Comparison of ENCODE assay signal across 8 cellular contexts in the genomic region with DNA sequence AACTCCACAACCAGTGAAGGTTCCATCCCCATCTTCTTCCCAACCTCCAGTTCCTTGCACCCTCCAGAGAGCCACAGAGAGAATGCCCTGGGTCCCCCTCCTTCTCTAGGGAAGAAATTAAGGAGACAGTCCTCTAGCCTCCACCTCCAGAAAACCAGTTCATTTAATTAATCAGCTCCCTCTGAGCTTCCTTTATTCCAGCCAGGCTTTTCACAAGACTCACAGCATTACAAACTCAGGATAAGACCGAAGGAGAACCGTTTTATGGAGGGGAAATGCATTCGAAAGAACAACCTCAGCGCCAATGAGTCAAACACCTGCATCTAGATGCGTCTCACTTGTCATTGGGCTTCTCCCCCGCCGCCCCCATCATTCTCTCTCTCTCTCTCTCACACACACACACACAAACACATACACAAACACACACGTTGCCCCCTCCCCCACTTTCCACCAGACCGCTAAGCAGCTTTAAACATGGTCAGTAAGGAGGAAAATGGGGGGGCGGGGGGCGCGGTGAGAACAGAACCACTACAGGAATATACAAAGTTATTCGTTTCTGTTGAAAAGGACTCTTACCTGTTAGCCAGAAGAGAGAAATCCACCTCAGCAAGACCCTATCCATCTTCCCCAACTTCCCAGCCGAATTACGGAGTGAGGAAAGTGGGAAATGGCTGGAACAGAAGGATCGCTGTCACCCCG. TPM values are rescaled to one million over a fixed set of nuclear protein-coding genes. Genes with fewer than 3 reads are reported as not detected.
DNase-seq lines count a peak whose midpoint lies in the region; ATAC-seq, FAIRE-seq and TF ChIP-seq lines count a peak whose summit lies in the region.

No MANE protein-coding gene starts in this region.

- H3K4me1 Mint-ChIP-seq in natural killer cell treated with Interleukin-12 subunit alpha and Interleukin-12 subunit beta and Interleukin-15 and Interleukin-18, amount 100 ng/mL, for 72 hours (ENCODE audit: low read depth in 2 of 2) = peaks cover 22 to 23% of the 10 kb centered on the region in 2 donors

- H3K4me3 ChIP-seq in SK-N-SH (ENCODE audit: low read depth in 2 of 2, low read length in 1 of 2) = peak overlapping the region; percentile 55 to 61
- peak overlapping the region; percentile 45 for H3K4me3 ChIP-seq in SJCRH30
- H3K4me3 ChIP-seq in choroid plexus epithelial cell (ENCODE audit: low read depth, low read length) = peak overlapping the region; percentile 46
- H3K4me3 ChIP-seq in thyroid gland (replicated peaks in 1 of 3) = peak overlapping the region in 1 of 3 donors; percentile 34

- no peaks in the 10 kb centered on the region for H3F3A ChIP-seq in SK-N-SH (replicated peaks; ENCODE audit: insufficient read depth)

- H3K27me3 Mint-ChIP-seq in natural killer cell treated with Interleukin-12 subunit alpha and Interleukin-12 subunit beta and Interleukin-15 and Interleukin-18, amount 100 ng/mL, for 72 hours = peaks cover 29 to 42% of the 10 kb centered on the region in 2 donors

- no peaks in the 10 kb centered on the region for H3K79me2 ChIP-seq in SK-N-SH (ENCODE audit: insufficient read depth)

- H3K9me3 Mint-ChIP-seq in natural killer cell treated with Interleukin-12 subunit alpha and Interleukin-12 subunit beta and Interleukin-15 and Interleukin-18, amount 100 ng/mL, for 72 hours = no peaks in the 10 kb centered on the region

- H2AFZ ChIP-seq in SK-N-SH (ENCODE audit: low read depth) = peak overlapping the region; percentile 65; the same call in 1 of the 2 replicates

- no peak for TF ChIP-seq EP300 in SK-N-SH (IDR thresholded peaks at IDR 0.05; ENCODE audit: borderline replicate concordance in 1 of 2, low read depth in 1 of 2, low read length in 1 of 2)

- CTCF ChIA-PET in SK-N-SH (lab: Yijun Ruan, JAX) = interaction anchor here (0.6 to 3.2 kb wide), 4 partner anchors 19 to 90 kb away, joined by 3 to 17 read pairs (median 4); no protein-coding TSS in a partner anchor

- no peaks in the 10 kb centered on the region for H3K36me3 Mint-ChIP-seq in natural killer cell treated with Interleukin-12 subunit alpha and Interleukin-12 subunit beta and Interleukin-15 and Interleukin-18, amount 100 ng/mL, for 72 hours

- H3K9me2 ChIP-seq in SK-N-SH = no peaks in the 10 kb centered on the region

- POLR2A ChIA-PET in SK-N-SH (lab: Yijun Ruan, JAX) = no interaction called here

- intact Hi-C loops in thyroid gland (cut with DNase I) = no loop called here

- no peaks in the 10 kb centered on the region for H4K20me1 ChIP-seq in SK-N-SH (ENCODE audit: insufficient read depth)

- H3K9ac ChIP-seq in SK-N-SH = no peak overlapping the region

- TF ChIP-seq RAD21 in SK-N-SH (IDR thresholded peaks at IDR 0.05; ENCODE audit: low read length) = no peak

- peak overlapping the region; percentile 40 to 70 for H3K27ac Mint-ChIP-seq in natural killer cell treated with Interleukin-12 subunit alpha and Interleukin-12 subunit beta and Interleukin-15 and Interleukin-18, amount 100 ng/mL, for 72 hours

- H3K27ac ChIP-seq in SK-N-SH (ENCODE audit: low read depth in 2 of 2, low read length in 1 of 2) (no peak overlapping the region), SJCRH30 (no peak overlapping the region), thyroid gland (no peak overlapping the region)

- no peak for DNase-seq in SK-N-SH
- no peak for DNase-seq in SJCRH30
- no peak for DNase-seq in choroid plexus epithelial cell (ENCODE audit: low read depth)
- DNase-seq in natural killer cell treated with Interleukin-12 subunit alpha and Interleukin-12 subunit beta and Interleukin-15 and Interleukin-18, amount 100 ng/mL, for 72 hours (ENCODE audit: low spot score) = no peak
- peak; percentile 2 to 22 for DNase-seq in thyroid gland
- no peak for DNase-seq in hepatic stellate cell (ENCODE audit: low spot score)
- DNase-seq in D721Med (ENCODE audit: insufficient read length, low spot score) = no peak

- H3K4me1 ChIP-seq in SK-N-SH (ENCODE audit: control insufficient read depth in 1 of 2, insufficient read depth in 2 of 2, low read depth in 1 of 2, low read length in 1 of 2) (peaks cover 0 to 7% of the 10 kb centered on the region in 2 experiments; a peak in 1 of 4 replicates), SJCRH30 (no peaks in the 10 kb centered on the region), thyroid gland (peaks cover 0 to 7% of the 10 kb centered on the region in 2 donors)

- H3K9me3 ChIP-seq in SK-N-SH (no peaks in the 10 kb centered on the region), SJCRH30 (replicated peaks) (no peaks in the 10 kb centered on the region), thyroid gland (no peaks in the 10 kb centered on the region)

- no peak for TF ChIP-seq POLR2A in thyroid gland (IDR thresholded peaks at IDR 0.05)

- H3K36me3 ChIP-seq in SK-N-SH (replicated peaks in 1 of 2; ENCODE audit: control insufficient read depth in 1 of 2, insufficient read depth in 2 of 2, low read length in 1 of 2) (no peaks in the 10 kb centered on the region), SJCRH30 (no peaks in the 10 kb centered on the region), thyroid gland (no peaks in the 10 kb centered on the region)

- no peak for FAIRE-seq in D721Med (lab: Jason Lieb, UNC)

- ATAC-seq in SK-N-SH treated with all-trans-retinoic acid at 6 μM for 48 hours = no peak
- ATAC-seq in natural killer cell treated with Interleukin-12 subunit alpha and Interleukin-12 subunit beta and Interleukin-15 and Interleukin-18, amount 100 ng/mL, for 72 hours = no peak

- H3K4me2 ChIP-seq in SK-N-SH = peak overlapping the region; percentile 84

- WGBS in SK-N-SH (ENCODE audit: low lambda C conversion rate) = 5% methylated on average over 15 of the region's 17 CpGs
- WGBS in thyroid gland, 2 donors = 2 to 4% methylated on average over 16 to 17 of the region's 17 CpGs

- peak overlapping the region; percentile 86 for H3K4me3 Mint-ChIP-seq in natural killer cell treated with Interleukin-12 subunit alpha and Interleukin-12 subunit beta and Interleukin-15 and Interleukin-18, amount 100 ng/mL, for 72 hours

- no peak for TF ChIP-seq CTCF in SK-N-SH (IDR thresholded peaks at IDR 0.05)
- TF ChIP-seq CTCF in choroid plexus epithelial cell (conservative IDR thresholded peaks at IDR 0.05; ENCODE audit: low read depth, low read length) = no peak
- no peak for TF ChIP-seq CTCF in thyroid gland (IDR thresholded peaks at IDR 0.05)
- no peak for TF ChIP-seq CTCF in D721Med (IDR thresholded peaks at IDR 0.05; ENCODE audit: insufficient read depth, missing control alignments)

- peaks cover 51% of the 10 kb centered on the region for H3K27me3 ChIP-seq in SK-N-SH (ENCODE audit: insufficient read depth)
- H3K27me3 ChIP-seq in SJCRH30 = no peaks in the 10 kb centered on the region; the same call in 1 of the 2 replicates
- H3K27me3 ChIP-seq in thyroid gland = no peaks in the 10 kb centered on the region

TF ChIP-seq in SK-N-SH, 30 proteins besides CTCF, POLR2A, EP300 and RAD21 (continues in another document):
- TF ChIP-seq NFIC (IDR thresholded peaks at IDR 0.05; ENCODE audit: borderline replicate concordance) = no peak
- no peak for TF ChIP-seq GABPA (IDR thresholded peaks at IDR 0.05; ENCODE audit: low read depth)
- TF ChIP-seq, protein P1, sequence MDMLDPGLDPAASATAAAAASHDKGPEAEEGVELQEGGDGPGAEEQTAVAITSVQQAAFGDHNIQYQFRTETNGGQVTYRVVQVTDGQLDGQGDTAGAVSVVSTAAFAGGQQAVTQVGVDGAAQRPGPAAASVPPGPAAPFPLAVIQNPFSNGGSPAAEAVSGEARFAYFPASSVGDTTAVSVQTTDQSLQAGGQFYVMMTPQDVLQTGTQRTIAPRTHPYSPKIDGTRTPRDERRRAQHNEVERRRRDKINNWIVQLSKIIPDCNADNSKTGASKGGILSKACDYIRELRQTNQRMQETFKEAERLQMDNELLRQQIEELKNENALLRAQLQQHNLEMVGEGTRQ (IDR thresholded peaks at IDR 0.05; ENCODE audit: borderline replicate concordance, low read depth, low read length) = no peak
- no peak for TF ChIP-seq FOXM1 (IDR thresholded peaks at IDR 0.05; ENCODE audit: low read depth)

TF ChIP-seq in SK-N-SH treated with all-trans-retinoic acid at 6 μM for 48 hours, 23 proteins besides CTCF, POLR2A, EP300 and RAD21 (continues in another document):
- no peak for TF ChIP-seq ZFP30 (CRISPR knock-in tag; IDR thresholded peaks at IDR 0.05)
- no peak for TF ChIP-seq ZC3H10 (CRISPR knock-in tag; IDR thresholded peaks at IDR 0.05)
- TF ChIP-seq SNAI2 (CRISPR knock-in tag; IDR thresholded peaks at IDR 0.05) = no peak

RNA-seq across cellular contexts. Expression of a gene that starts 0.5 kb away (rescaled TPM):
- polyA plus RNA-seq in SK-N-SH (2012; rRNA removed) = 0.05 and 0.24 TPM in 2 replicates
- polyA plus RNA-seq in SK-N-SH (2012; cell fraction: cytosol; rRNA removed) = 0.09 and 0.14 TPM in 2 replicates
- 0.06 and 0.10 TPM in 2 replicates for polyA plus RNA-seq in SK-N-SH (2012; cell fraction: nucleus; rRNA removed)
- total RNA-seq in SJCRH30 (2014; rRNA removed; shearing (Covaris generic)) = 0.69 and 0.91 TPM in 2 replicates
- total RNA-seq in natural killer cell treated with Interleukin-12 subunit alpha and Interleukin-12 subunit beta and Interleukin-15 and Interleukin-18, amount 100 ng/mL, for 72 hours = 1 to 10 TPM; 2.1 to 3.5 TPM
- under 1 TPM; 0.40 to 0.89 (median 0.76) TPM for total RNA-seq in thyroid gland

RNA-seq across cellular contexts. Expression of a gene that starts 14.3 kb away (rescaled TPM):
- not detected in 2 replicates for polyA plus RNA-seq in SK-N-SH (2012; rRNA removed)
- 0.03 TPM in 1 of 2 replicates, not detected in the other for polyA plus RNA-seq in SK-N-SH (2012; cell fraction: cytosol; rRNA removed)
- polyA plus RNA-seq in SK-N-SH (2012; cell fraction: nucleus; rRNA removed) = not detected in 2 replicates
- total RNA-seq in SJCRH30 (2014; rRNA removed; shearing (Covaris generic)) = not detected in 2 replicates
- total RNA-seq in natural killer cell treated with Interleukin-12 subunit alpha and Interleukin-12 subunit beta and Interleukin-15 and Interleukin-18, amount 100 ng/mL, for 72 hours = not detected
- under 1 TPM in 2 of 4 donors, not detected in 2; 0.40 to 0.45 TPM for total RNA-seq in thyroid gland

Comparison
In these comparisons a context has a peak if more than half of its experiments do, and no peak if none do; other contexts are left out.
1. DNase-seq: peak in thyroid gland (2 of 2); none in SK-N-SH (single experiment), SJCRH30 (0 of 2), choroid plexus epithelial cell (single experiment), natural killer cell treated with Interleukin-12 subunit alpha and Interleukin-12 subunit beta and Interleukin-15 and Interleukin-18, amount 100 ng/mL, for 72 hours (single experiment), hepatic stellate cell (single experiment) and D721Med (single experiment).